ENCODE assay signal across 8 cellular contexts in the genomic region with DNA sequence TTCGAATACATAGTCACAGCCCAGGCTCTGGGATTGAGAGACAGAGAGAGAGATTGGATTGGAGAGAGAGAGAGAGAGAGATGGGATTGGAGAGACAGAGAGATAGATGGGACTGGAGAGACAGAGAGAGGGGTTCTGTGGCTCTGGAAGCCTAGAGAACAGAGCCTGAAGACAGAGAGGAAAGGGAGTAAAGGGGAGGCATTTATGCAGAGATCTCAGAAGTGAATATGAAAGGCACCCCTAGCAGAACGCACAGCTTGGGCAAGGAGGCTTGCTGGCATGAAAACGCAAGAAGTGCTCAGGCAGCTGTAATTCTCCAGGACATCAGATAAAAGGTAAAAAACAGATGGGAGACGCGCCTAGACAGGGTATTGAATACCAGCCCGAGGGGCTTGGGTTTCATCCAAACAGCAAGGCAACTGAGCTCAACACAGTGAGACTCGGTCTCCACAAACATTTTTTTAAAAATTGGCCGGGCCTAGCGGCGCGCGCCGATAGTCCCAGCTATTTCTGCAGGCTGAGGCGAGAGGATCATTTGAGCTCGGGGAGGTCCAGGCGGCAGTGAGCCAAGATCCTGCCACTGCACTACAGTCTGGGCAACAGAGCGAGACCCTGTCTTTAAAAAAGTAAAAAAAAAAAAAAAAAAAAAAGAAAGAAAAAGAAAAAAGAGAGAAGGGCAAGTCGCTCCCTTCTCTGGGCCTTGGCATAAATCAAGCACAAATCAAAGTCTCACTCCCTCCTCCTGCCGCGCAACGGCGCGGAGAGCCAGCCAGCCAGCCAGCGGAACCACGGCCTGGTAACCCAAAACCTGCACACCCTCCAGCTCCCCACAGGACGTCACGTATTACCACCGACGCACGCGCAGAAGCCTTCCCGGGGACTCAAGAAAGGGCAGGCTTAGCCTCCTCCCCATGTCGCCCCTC. TPM values are rescaled to one million over a fixed set of nuclear protein-coding genes. Genes with fewer than 3 reads are reported as not detected.
DNase-seq lines count a peak whose midpoint lies in the region; ATAC-seq, FAIRE-seq and TF ChIP-seq lines count a peak whose summit lies in the region.

No MANE protein-coding gene starts in this region.

- H3K4me1 Mint-ChIP-seq in stimulated activated memory B cell treated with anti-CD40 and anti-IgM and Interleukin-4, amounts not matched to agents 10 μg/mL and 1 μg/mL and 100 μg/mL, for 72 hours, result peaks cover 38% of the 10 kb centered on the region

- no peaks in the 10 kb centered on the region for H3K9me3 Mint-ChIP-seq in stimulated activated memory B cell treated with anti-CD40 and anti-IgM and Interleukin-4, amounts not matched to agents 10 μg/mL and 1 μg/mL and 100 μg/mL, for 72 hours

- H3K36me3 ChIP-seq in kidney (ENCODE audit: control insufficient read depth in 1 of 2, insufficient read depth in 2 of 2, low read length in 2 of 2), result peaks cover 3 to 6% of the 10 kb centered on the region in 2 donors

- H3K9me3 ChIP-seq in kidney (ENCODE audit: control insufficient read depth in 1 of 2, low read length in 2 of 2), result no peaks in the 10 kb centered on the region

- TF ChIP-seq CTCF in D721Med (IDR thresholded peaks at IDR 0.05; ENCODE audit: insufficient read depth, missing control alignments) (no peak), astrocyte of the cerebellum (IDR thresholded peaks at IDR 0.05; ENCODE audit: low read depth, low read length, missing control alignments) (no peak), kidney (IDR thresholded peaks at IDR 0.05; ENCODE audit: borderline replicate concordance, extremely low read depth, insufficient read depth) (peak; percentile 23)

- ATAC-seq in GM21529 (IDR thresholded peaks at IDR 0.05; ENCODE audit: unreplicated experiment), result peak; percentile 2
- peak; percentile 14 for ATAC-seq in stimulated activated memory B cell treated with anti-CD40 and anti-IgM and Interleukin-4, amounts not matched to agents 10 μg/mL and 1 μg/mL and 100 μg/mL, for 72 hours

- H3K27ac Mint-ChIP-seq in stimulated activated memory B cell treated with anti-CD40 and anti-IgM and Interleukin-4, amounts not matched to agents 10 μg/mL and 1 μg/mL and 100 μg/mL, for 72 hours, result peak overlapping the region; percentile 98

- peak overlapping the region; percentile 89 to 94 for H3K9ac ChIP-seq in kidney (ENCODE audit: low read length in 2 of 2)

- in situ Hi-C loops in astrocyte of the cerebellum (cut with HindIII; ENCODE audit: low sequenced_read_pairs), result no loop called here

- peaks cover 22 to 24% of the 10 kb centered on the region in 2 donors for H3K4me1 ChIP-seq in kidney (ENCODE audit: control insufficient read depth in 1 of 2, insufficient read depth in 1 of 2, low read depth in 1 of 2, low read length in 2 of 2)

- peaks cover 19% of the 10 kb centered on the region for H3K36me3 Mint-ChIP-seq in stimulated activated memory B cell treated with anti-CD40 and anti-IgM and Interleukin-4, amounts not matched to agents 10 μg/mL and 1 μg/mL and 100 μg/mL, for 72 hours

- DNase-seq in D721Med (ENCODE audit: insufficient read length, low spot score) (peak; percentile 58), NCI-H2227 (lab: John Stamatoyannopoulos, UW; ENCODE audit: unreplicated experiment) (peak; percentile 63), astrocyte of the cerebellum (ENCODE audit: low read depth) (no peak), kidney (peak; percentile 100), SW480 (ENCODE audit: low spot score) (no peak), NCI-H2029 (lab: John Stamatoyannopoulos, UW) (no peak)

- H3K27me3 Mint-ChIP-seq in stimulated activated memory B cell treated with anti-CD40 and anti-IgM and Interleukin-4, amounts not matched to agents 10 μg/mL and 1 μg/mL and 100 μg/mL, for 72 hours, result no peaks in the 10 kb centered on the region

- H3K4me3 ChIP-seq in astrocyte of the cerebellum (ENCODE audit: low read depth, low read length), result peak overlapping the region; percentile 40
- peak overlapping the region; percentile 72 for H3K4me3 ChIP-seq in kidney (ENCODE audit: low read length in 2 of 2)

- peak overlapping the region; percentile 63 to 77 for H3K27ac ChIP-seq in kidney (ENCODE audit: low read depth in 2 of 2, low read length in 2 of 2)

- intact Hi-C loops in kidney (cut with DNase I), result no loop called here

- FAIRE-seq in D721Med (lab: Jason Lieb, UNC) (no peak), kidney (lab: Jason Lieb, UNC) (no peak)

- H3K4me3 Mint-ChIP-seq in stimulated activated memory B cell treated with anti-CD40 and anti-IgM and Interleukin-4, amounts not matched to agents 10 μg/mL and 1 μg/mL and 100 μg/mL, for 72 hours, result peak overlapping the region; percentile 94

RNA-seq across cellular contexts. Expression of a gene that starts 0.8 kb away (rescaled TPM):
- 314 TPM for total RNA-seq in kidney
- polyA plus RNA-seq in kidney (ENCODE audit: insufficient read depth, low read depth, low replicate concordance), result 346 TPM

RNA-seq across cellular contexts. Expression of a gene that starts 17.7 kb away (rescaled TPM):
- 21.9 TPM for total RNA-seq in kidney
- polyA plus RNA-seq in kidney (ENCODE audit: insufficient read depth, low read depth, low replicate concordance), result 7.1 TPM

RNA-seq across cellular contexts. Expression of a gene that starts 49.3 kb away (rescaled TPM):
- 12.8 TPM for total RNA-seq in kidney
- 3.2 TPM for polyA plus RNA-seq in kidney (ENCODE audit: insufficient read depth, low read depth, low replicate concordance)

Comparison
In these comparisons a context has a peak if more than half of its experiments do, and no peak if none do; other contexts are left out.
1. DNase-seq: peak in D721Med (single experiment), NCI-H2227 (single experiment) and kidney (single experiment); none in astrocyte of the cerebellum (single experiment), SW480 (single experiment) and NCI-H2029 (single experiment).